In genomic region chr9:125621170-125621569, GRCh38 we compare ENCODE assay signal across 7 cellular contexts.
"Had no signal": no experiment of that assay in that cellular context is flagged by ENCODE, and none has a peak within 500 bp of the region (broad histone marks: within the 10 kb centered on the region; RNA-seq: fewer than 3 reads in every experiment).

No MANE protein-coding gene starts in this region.

- H3K4me3 ChIP-seq: GM12878 had no signal

- FAIRE-seq: G401.6, GM12878, GM12891, GM12892, GM18507 had no signal

- DNase-seq: GDM1, GF-D8 had no signal

- ATAC-seq: GM12878 had no signal
